ENCODE assay signal across 8 cellular contexts in genomic region chr3:183085634-183086390, GRCh38. TPM values are rescaled to one million over a fixed set of nuclear protein-coding genes. Genes with fewer than 3 reads are reported as not detected.
DNase-seq lines count a peak whose midpoint lies in the region; TF ChIP-seq lines count a peak whose summit lies in the region.

No MANE protein-coding gene starts in this region.

- H3K4me1 ChIP-seq in CD4-positive, alpha-beta memory T cell (ENCODE audit: insufficient read depth, low read length), result no peaks in the 10 kb centered on the region
- H3K4me1 ChIP-seq in mesenchymal stem cell (ENCODE audit: control insufficient read depth, insufficient read depth, low read depth, low read length), result peaks cover 1% of the 10 kb centered on the region

- H3K4ac ChIP-seq in mesenchymal stem cell (ENCODE audit: low read depth in 1 of 2, low read length in 2 of 2), result no peak overlapping the region

- H2AFZ ChIP-seq in mesenchymal stem cell (ENCODE audit: low read depth, low read length), result no peak overlapping the region

- peaks cover 56 to 74% of the 10 kb centered on the region in 2 donors for H3K36me3 Mint-ChIP-seq in CD4-positive, alpha-beta memory T cell

- H3K36me3 ChIP-seq in CD4-positive, alpha-beta memory T cell (ENCODE audit: insufficient read depth, low read length), result peaks cover 42% of the 10 kb centered on the region
- H3K36me3 ChIP-seq in mesenchymal stem cell (ENCODE audit: control insufficient read depth in 1 of 2, insufficient read depth in 2 of 2, low read depth in 1 of 2, low read length in 2 of 2), result peaks cover 26 to 87% of the 10 kb centered on the region in 2 experiments

- H3K79me1 ChIP-seq in mesenchymal stem cell (replicated peaks; ENCODE audit: low read length, poor library complexity, severe bottlenecking), result peaks cover 18% of the 10 kb centered on the region

- H3K4me3 Mint-ChIP-seq in CD4-positive, alpha-beta memory T cell, result no peak overlapping the region

- H3K27ac Mint-ChIP-seq in CD4-positive, alpha-beta memory T cell, result peak overlapping the region in 2 of 7 donors; percentile 29 to 83

- DNase-seq in AG10803 (ENCODE audit: low read depth) (peak; percentile 28), SK-N-DZ (ENCODE audit: low spot score) (peak; percentile 61), iPS DF 4.7 (ENCODE audit: extremely low read depth, low spot score) (peak; percentile 62), NCI-H2029 (lab: John Stamatoyannopoulos, UW) (no peak), HT-29 (ENCODE audit: low spot score) (no peak), mesenchymal stem cell (no peak)
- DNase-seq in CD4-positive, alpha-beta memory T cell, result no peak

- POLR2A ChIA-PET in CD4-positive, alpha-beta memory T cell (lab: Charles Lee; ENCODE audit: partially characterized antibody), result interaction anchor here (0.7 kb wide), 1 partner anchor 14 kb away, joined by 3 read pairs; the partner anchor contains the start of gene MCCC1

- no peak overlapping the region for H2BK12ac ChIP-seq in mesenchymal stem cell (ENCODE audit: low read length in 2 of 2)

- H2BK15ac ChIP-seq in mesenchymal stem cell (ENCODE audit: low read depth, poor library complexity, severe bottlenecking), result no peak overlapping the region

- H4K8ac ChIP-seq in mesenchymal stem cell (ENCODE audit: low read length), result no peak overlapping the region

- H3K27me3 ChIP-seq in CD4-positive, alpha-beta memory T cell (ENCODE audit: insufficient read depth, low read length), result no peaks in the 10 kb centered on the region
- H3K27me3 ChIP-seq in mesenchymal stem cell (ENCODE audit: control insufficient read depth in 1 of 2, insufficient read depth in 1 of 2, low read length in 2 of 2), result no peaks in the 10 kb centered on the region

- H3K9me3 Mint-ChIP-seq in CD4-positive, alpha-beta memory T cell, result no peaks in the 10 kb centered on the region

- intact Hi-C loops in CD4-positive, alpha-beta memory T cell (cut with micrococcal nuclease), result no loop called here

- H3K4me3 ChIP-seq in AG10803 (ENCODE audit: low read length) (no peak overlapping the region), mesenchymal stem cell (ENCODE audit: insufficient read depth in 1 of 2, low read depth in 1 of 2, low read length in 2 of 2) (no peak overlapping the region)
- no peak overlapping the region for H3K4me3 ChIP-seq in CD4-positive, alpha-beta memory T cell (ENCODE audit: low read length in 2 of 2)

- H3K18ac ChIP-seq in mesenchymal stem cell (ENCODE audit: low read depth in 1 of 2, low read length in 2 of 2), result no peak overlapping the region

- H3K23ac ChIP-seq in mesenchymal stem cell (ENCODE audit: low read length in 2 of 2), result no peak overlapping the region

- H3K27me3 Mint-ChIP-seq in CD4-positive, alpha-beta memory T cell, result no peaks in the 10 kb centered on the region

- CTCF ChIA-PET in CD4-positive, alpha-beta memory T cell (lab: Charles Lee; ENCODE audit: partially characterized antibody), result interaction anchor here (0.7 to 2.4 kb wide), 8 partner anchors 8 to 689 kb away, joined by 3 to 14 read pairs (median 4); no protein-coding TSS in a partner anchor

- no peak overlapping the region for H3K9ac ChIP-seq in mesenchymal stem cell (ENCODE audit: low read length)

- no peak overlapping the region for H3K27ac ChIP-seq in CD4-positive, alpha-beta memory T cell (ENCODE audit: low read depth, low read length)
- H3K27ac ChIP-seq in mesenchymal stem cell (ENCODE audit: low read length, poor library complexity, severe bottlenecking), result no peak overlapping the region

- no peak overlapping the region for H2BK5ac ChIP-seq in mesenchymal stem cell (ENCODE audit: low read depth, low read length, poor library complexity, severe bottlenecking)

- no peak overlapping the region for H2BK120ac ChIP-seq in mesenchymal stem cell (ENCODE audit: low read depth, low read length)

- H3K4me1 Mint-ChIP-seq in CD4-positive, alpha-beta memory T cell, result peaks cover 0 to 13% (median 8%) of the 10 kb centered on the region in 4 donors

- H3K4me2 ChIP-seq in mesenchymal stem cell (ENCODE audit: low read length, poor library complexity, severe bottlenecking), result no peak overlapping the region

- whole genome bisulfite sequencing in mesenchymal stem cell, result 82% methylated on average over 7 of the region's 9 CpGs

- no peaks in the 10 kb centered on the region for H3K9me3 ChIP-seq in CD4-positive, alpha-beta memory T cell (ENCODE audit: control insufficient read depth in 1 of 2, low read length in 2 of 2)
- H3K9me3 ChIP-seq in mesenchymal stem cell (ENCODE audit: control insufficient read depth, low read length), result no peaks in the 10 kb centered on the region

- H2AK5ac ChIP-seq in mesenchymal stem cell (ENCODE audit: low read length, severe bottlenecking), result no peak overlapping the region

- no peak overlapping the region for H4K91ac ChIP-seq in mesenchymal stem cell (ENCODE audit: low read length)

- no peak overlapping the region for H3K14ac ChIP-seq in mesenchymal stem cell (ENCODE audit: low read length in 2 of 2)

- TF ChIP-seq CTCF in AG10803 (conservative IDR thresholded peaks at IDR 0.05; ENCODE audit: low read length) (peak; percentile 29), GM12873 (IDR thresholded peaks at IDR 0.05; ENCODE audit: insufficient read depth, low read depth, low read length, missing control alignments) (peak; percentile 60)

RNA-seq across cellular contexts. Expression of gene MCCC1, which starts 13.5 kb away (rescaled TPM):
- 25.1 and 29.0 TPM in 2 replicates for polyA plus RNA-seq in SK-N-DZ (2014; cell fraction: cytosol; rRNA removed)
- 26.4 and 39.8 TPM in 2 replicates for polyA plus RNA-seq in SK-N-DZ (2014; cell fraction: nucleus; rRNA removed)
- total RNA-seq in HT-29 (2014; rRNA removed; shearing (Covaris generic)), result 11.7 and 16.2 TPM in 2 replicates
- 10 to 100 TPM; 27.0 to 29.9 TPM for total RNA-seq in CD4-positive, alpha-beta memory T cell
- polyA plus RNA-seq in CD4-positive, alpha-beta memory T cell, result 10 to 100 TPM; 28.1 to 43.8 TPM
- polyA plus RNA-seq in mesenchymal stem cell (2013, experiment 1 of 2), result 8.6 TPM
- polyA plus RNA-seq in mesenchymal stem cell (2013, experiment 2 of 2), result 8.3 TPM

Comparison
In these comparisons a context has a peak if more than half of its experiments do, and no peak if none do; other contexts are left out.
1. DNase-seq: peak in AG10803 (single experiment), SK-N-DZ (single experiment) and iPS DF 4.7 (single experiment); none in NCI-H2029 (single experiment), HT-29 (single experiment), CD4-positive, alpha-beta memory T cell (0 of 5) and mesenchymal stem cell (single experiment).